ENCODE assay signal across 8 cellular contexts in the genomic region with DNA sequence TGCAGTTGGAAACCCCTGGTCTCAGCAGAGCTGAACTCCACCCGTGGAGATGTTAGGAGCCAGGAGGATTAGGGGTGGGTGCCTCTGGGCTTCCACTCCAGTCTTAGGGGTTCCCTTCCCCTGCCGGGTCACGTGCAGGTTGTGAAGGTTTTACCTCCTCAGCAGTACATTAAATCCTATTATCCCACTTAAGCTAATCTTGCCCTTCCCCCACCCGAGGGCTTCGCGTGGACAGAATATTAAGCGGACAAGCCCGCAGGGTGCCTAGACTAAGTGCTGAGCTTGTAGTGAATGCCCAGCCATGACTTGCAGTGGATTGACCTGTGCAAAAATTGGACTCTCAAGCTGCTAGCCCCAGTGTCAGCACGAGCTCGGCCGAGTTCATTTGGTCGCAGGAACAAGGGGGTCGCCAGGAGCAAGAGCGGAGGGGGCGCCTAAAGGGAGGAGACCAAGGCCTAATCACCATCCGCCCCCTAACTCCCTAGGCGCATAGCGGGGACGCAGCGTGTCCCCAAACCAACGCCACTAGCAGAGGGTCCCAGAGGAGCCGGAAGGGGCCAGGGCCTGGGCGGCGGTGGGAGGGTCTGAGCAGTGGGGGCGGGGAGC. TPM values are rescaled to one million over a fixed set of nuclear protein-coding genes. Genes with fewer than 3 reads are reported as not detected.
DNase-seq lines count a peak whose midpoint lies in the region; ATAC-seq and TF ChIP-seq lines count a peak whose summit lies in the region.

No MANE protein-coding gene starts in this region.

- peaks cover 19% of the 10 kb centered on the region for H3K4me1 Mint-ChIP-seq in Calu3 (ENCODE audit: low read depth, unreplicated experiment)
- H3K4me1 Mint-ChIP-seq in activated CD4-positive, alpha-beta memory T cell treated with anti-CD3 and anti-CD28 coated beads, Interleukin-2, amount 10 ng/mL, durations not matched to agents 7 days and 5 days = peaks cover 27% of the 10 kb centered on the region
- H3K4me1 Mint-ChIP-seq in stimulated activated memory B cell treated with anti-CD40 and anti-IgM and Interleukin-4, amounts not matched to agents 10 μg/mL and 1 μg/mL and 100 μg/mL, for 72 hours = peaks cover 75% of the 10 kb centered on the region

- peak overlapping the region; percentile 73 for H3K4me3 Mint-ChIP-seq in Calu3 (ENCODE audit: low read depth, unreplicated experiment)
- peak overlapping the region; percentile 78 for H3K4me3 Mint-ChIP-seq in activated CD4-positive, alpha-beta memory T cell treated with anti-CD3 and anti-CD28 coated beads, Interleukin-2, amount 10 ng/mL, durations not matched to agents 7 days and 5 days
- peak overlapping the region; percentile 91 for H3K4me3 Mint-ChIP-seq in stimulated activated memory B cell treated with anti-CD40 and anti-IgM and Interleukin-4, amounts not matched to agents 10 μg/mL and 1 μg/mL and 100 μg/mL, for 72 hours

- TSS peak; percentile 55 for BruUV-seq in Calu3 (replicated peaks; lab: Mats Ljungman, UMichigan)

- POLR2A ChIA-PET in activated CD4-positive, alpha-beta memory T cell treated with anti-CD3 and anti-CD28 coated beads, Interleukin-2, amount 10 ng/mL, durations not matched to agents 7 days and 5 days (lab: Charles Lee) = interaction anchor here (0.8 to 4.8 kb wide), 15 partner anchors 9 to 516 kb away, joined by 3 to 41 read pairs (median 4); a partner anchor contains a TSS

- TF ChIP-seq CTCF in Calu3 (IDR thresholded peaks at IDR 0.05; ENCODE audit: unreplicated experiment) = no peak

- H3K27me3 ChIP-seq in iPS DF 6.9 (ENCODE audit: control insufficient read depth, insufficient read depth, low read length) = no peaks in the 10 kb centered on the region

- intact Hi-C loops in Calu3 (cut with micrococcal nuclease; ENCODE audit: unreplicated experiment) = no loop called here

- H3K27ac ChIP-seq in iPS DF 6.9 (ENCODE audit: low read length) = no peak overlapping the region

- H3K27me3 Mint-ChIP-seq in Calu3 (ENCODE audit: unreplicated experiment) = no peaks in the 10 kb centered on the region
- peaks cover 3% of the 10 kb centered on the region for H3K27me3 Mint-ChIP-seq in activated CD4-positive, alpha-beta memory T cell treated with anti-CD3 and anti-CD28 coated beads, Interleukin-2, amount 10 ng/mL, durations not matched to agents 7 days and 5 days
- no peaks in the 10 kb centered on the region for H3K27me3 Mint-ChIP-seq in stimulated activated memory B cell treated with anti-CD40 and anti-IgM and Interleukin-4, amounts not matched to agents 10 μg/mL and 1 μg/mL and 100 μg/mL, for 72 hours

- peak overlapping the region; percentile 78; the same call in 1 of the 2 replicates for H3K4me3 ChIP-seq in iPS DF 6.9 (ENCODE audit: low read length)

- peaks cover 23% of the 10 kb centered on the region for H3K36me3 Mint-ChIP-seq in Calu3 (ENCODE audit: insufficient read depth, unreplicated experiment)
- peaks cover 5% of the 10 kb centered on the region for H3K36me3 Mint-ChIP-seq in activated CD4-positive, alpha-beta memory T cell treated with anti-CD3 and anti-CD28 coated beads, Interleukin-2, amount 10 ng/mL, durations not matched to agents 7 days and 5 days (ENCODE audit: low read depth)
- H3K36me3 Mint-ChIP-seq in stimulated activated memory B cell treated with anti-CD40 and anti-IgM and Interleukin-4, amounts not matched to agents 10 μg/mL and 1 μg/mL and 100 μg/mL, for 72 hours = no peaks in the 10 kb centered on the region

- CTCF ChIA-PET in Calu3 (lab: Charles Lee) = interaction anchor here (0.6 to 3.5 kb wide), 5 partner anchors 8 to 68 kb away, joined by 3 to 13 read pairs (median 6); no protein-coding TSS in a partner anchor
- CTCF ChIA-PET in activated CD4-positive, alpha-beta memory T cell treated with anti-CD3 and anti-CD28 coated beads, Interleukin-2, amount 10 ng/mL, durations not matched to agents 7 days and 5 days (lab: Charles Lee) = interaction anchor here (0.6 to 2.8 kb wide), 9 partner anchors 9 to 101 kb away, joined by 3 to 10 read pairs (median 5); no protein-coding TSS in a partner anchor

- H3K36me3 ChIP-seq in iPS DF 6.9 (ENCODE audit: control insufficient read depth, insufficient read depth, low read length) = no peaks in the 10 kb centered on the region

- no CpG with 5 or more reads among the region's 25 CpGs for WGBS in iPS DF 6.9 (ENCODE audit: insufficient coverage, insufficient read length)

- H3K4me1 ChIP-seq in iPS DF 6.9 (ENCODE audit: control insufficient read depth, insufficient read depth, low read length) = peaks cover 3% of the 10 kb centered on the region; the same call in 1 of the 2 replicates

- no peaks in the 10 kb centered on the region for H3K9me3 Mint-ChIP-seq in Calu3 (ENCODE audit: low read depth, unreplicated experiment)
- no peaks in the 10 kb centered on the region for H3K9me3 Mint-ChIP-seq in activated CD4-positive, alpha-beta memory T cell treated with anti-CD3 and anti-CD28 coated beads, Interleukin-2, amount 10 ng/mL, durations not matched to agents 7 days and 5 days
- H3K9me3 Mint-ChIP-seq in stimulated activated memory B cell treated with anti-CD40 and anti-IgM and Interleukin-4, amounts not matched to agents 10 μg/mL and 1 μg/mL and 100 μg/mL, for 72 hours = no peaks in the 10 kb centered on the region

- DNase-seq in Calu3 (no peak), iPS DF 6.9 (ENCODE audit: low read depth, low spot score) (no peak), activated gamma-delta T cell (lab: John Stamatoyannopoulos, UW) (no peak), GM19238 (ENCODE audit: insufficient read length, low spot score) (no peak)
- DNase-seq in activated CD4-positive, alpha-beta memory T cell treated with anti-CD3 and anti-CD28 coated beads, Interleukin-2, amount 10 ng/mL, durations not matched to agents 7 days and 5 days = no peak

- H3K27ac Mint-ChIP-seq in Calu3 (ENCODE audit: unreplicated experiment) = no peak overlapping the region
- H3K27ac Mint-ChIP-seq in activated CD4-positive, alpha-beta memory T cell treated with anti-CD3 and anti-CD28 coated beads, Interleukin-2, amount 10 ng/mL, durations not matched to agents 7 days and 5 days = peak overlapping the region; percentile 59
- H3K27ac Mint-ChIP-seq in stimulated activated memory B cell treated with anti-CD40 and anti-IgM and Interleukin-4, amounts not matched to agents 10 μg/mL and 1 μg/mL and 100 μg/mL, for 72 hours = peak overlapping the region; percentile 50

- no peaks in the 10 kb centered on the region for H3K9me3 ChIP-seq in iPS DF 6.9 (ENCODE audit: control insufficient read depth, insufficient read depth, low read length)

- peak; percentile 9 for ATAC-seq in HG02678 (IDR thresholded peaks at IDR 0.05; ENCODE audit: unreplicated experiment)
- ATAC-seq in stimulated activated memory B cell treated with anti-CD40 and anti-IgM and Interleukin-4, amounts not matched to agents 10 μg/mL and 1 μg/mL and 100 μg/mL, for 72 hours = peak; percentile 61
- ATAC-seq in GM18502 (IDR thresholded peaks at IDR 0.05; ENCODE audit: poor library complexity, unreplicated experiment) = no peak

RNA-seq across cellular contexts. Expression of a gene that starts 0.5 kb away (rescaled TPM):
- total RNA-seq in Calu3 (2022) = 67.3 and 73.0 TPM in 2 replicates
- 10 to 100 TPM; 29.7 to 29.9 TPM for total RNA-seq in activated CD4-positive, alpha-beta memory T cell treated with anti-CD3 and anti-CD28 coated beads, Interleukin-2, amount 10 ng/mL, durations not matched to agents 7 days and 5 days

RNA-seq across cellular contexts. Expression of a gene that starts 33.1 kb away (rescaled TPM):
- total RNA-seq in Calu3 (2022) = 82.8 and 86.7 TPM in 2 replicates
- 100 to 1,000 TPM; 118 to 120 TPM for total RNA-seq in activated CD4-positive, alpha-beta memory T cell treated with anti-CD3 and anti-CD28 coated beads, Interleukin-2, amount 10 ng/mL, durations not matched to agents 7 days and 5 days

RNA-seq across cellular contexts. Expression of a gene that starts 33.4 kb away (rescaled TPM):
- total RNA-seq in Calu3 (2022) = 17.5 and 20.3 TPM in 2 replicates
- total RNA-seq in activated CD4-positive, alpha-beta memory T cell treated with anti-CD3 and anti-CD28 coated beads, Interleukin-2, amount 10 ng/mL, durations not matched to agents 7 days and 5 days = 10 to 100 TPM; 10.3 to 10.5 TPM

RNA-seq across cellular contexts. Expression of a gene that starts 48.7 kb away (rescaled TPM):
- 0.29 and 0.71 TPM in 2 replicates for total RNA-seq in Calu3 (2022)
- under 1 TPM; 0.45 to 0.58 TPM for total RNA-seq in activated CD4-positive, alpha-beta memory T cell treated with anti-CD3 and anti-CD28 coated beads, Interleukin-2, amount 10 ng/mL, durations not matched to agents 7 days and 5 days
